ENCODE assay signal across 1 cellular context in genomic region chr5:159915913-159916840, GRCh38.
TF ChIP-seq lines count a peak whose summit lies in the region.

TSS of gene ADRA1B (plus strand) at chr5:159916482. CDS start at chr5:159916906, 424 bp downstream.

TF ChIP-seq in HEK293, 187 proteins besides CTCF, POLR2A, EP300 and RAD21 (continued from another document and continues in another):
- TF ChIP-seq ZNF292 (tag by site-specific recombination; IDR thresholded peaks at IDR 0.05; ENCODE audit: borderline replicate concordance, low read depth) (no peak), SP3 (tag by site-specific recombination; IDR thresholded peaks at IDR 0.05) (peak; percentile 79), ZNF621 (tag by site-specific recombination; IDR thresholded peaks at IDR 0.05) (no peak), ZNF518A (tag by site-specific recombination; conservative IDR thresholded peaks at IDR 0.05; ENCODE audit: low read depth) (no peak), ZNF645 (tag by site-specific recombination; IDR thresholded peaks at IDR 0.05) (no peak), ZNF529 (tag by site-specific recombination; IDR thresholded peaks at IDR 0.05; ENCODE audit: insufficient replicate concordance) (no peak), ZNF112 (tag by site-specific recombination; IDR thresholded peaks at IDR 0.05) (no peak), ZNF184 (tag by site-specific recombination; IDR thresholded peaks at IDR 0.05) (no peak), ZBTB26 (tag by site-specific recombination; optimal IDR thresholded peaks at IDR 0.05) (peak; percentile 65), ZBTB6 (tag by site-specific recombination; IDR thresholded peaks at IDR 0.05) (no peak), ZNF169 (tag by site-specific recombination; IDR thresholded peaks at IDR 0.05) (no peak), GLI2 (tag by site-specific recombination; IDR thresholded peaks at IDR 0.05; ENCODE audit: borderline replicate concordance, low read depth) (no peak), ZNF350 (tag by site-specific recombination; IDR thresholded peaks at IDR 0.05) (no peak), ZNF473 (tag by site-specific recombination; IDR thresholded peaks at IDR 0.05) (no peak), ZBTB17 (tag by site-specific recombination; IDR thresholded peaks at IDR 0.05) (peak; percentile 68), ZNF76 (tag by site-specific recombination; IDR thresholded peaks at IDR 0.05; ENCODE audit: borderline replicate concordance, low read depth) (no peak), ZNF776 (tag by site-specific recombination; IDR thresholded peaks at IDR 0.05; ENCODE audit: borderline replicate concordance) (no peak), ZNF514 (tag by site-specific recombination; IDR thresholded peaks at IDR 0.05) (no peak), ZNF366 (tag by site-specific recombination; conservative IDR thresholded peaks at IDR 0.05) (0 out of 2 replicates have a peak, but pooled peaks have one; percentile 23), HIC1 (tag by site-specific recombination; IDR thresholded peaks at IDR 0.05) (no peak), ZNF394 (tag by site-specific recombination; IDR thresholded peaks at IDR 0.05; ENCODE audit: borderline replicate concordance) (no peak), ZNF37A (tag by site-specific recombination; IDR thresholded peaks at IDR 0.05) (no peak), PBX3 (CRISPR knock-in tag; IDR thresholded peaks at IDR 0.05) (no peak), ZNF629 (tag by site-specific recombination; IDR thresholded peaks at IDR 0.05) (no peak), EGR2 (tag by site-specific recombination; IDR thresholded peaks at IDR 0.05; ENCODE audit: low read depth) (peak; percentile 20; the same call in 1 of the 2 replicates), ZNF777 (tag by site-specific recombination; IDR thresholded peaks at IDR 0.05; ENCODE audit: borderline replicate concordance) (no peak), ZNF24 (tag by site-specific recombination; IDR thresholded peaks at IDR 0.05) (no peak), ZNF768 (tag by site-specific recombination; IDR thresholded peaks at IDR 0.05) (no peak), ZBTB10 (tag by site-specific recombination; IDR thresholded peaks at IDR 0.05) (no peak), OVOL3 (tag by site-specific recombination; IDR thresholded peaks at IDR 0.05) (no peak), ZNF211 (tag by site-specific recombination; IDR thresholded peaks at IDR 0.05; ENCODE audit: low read depth) (no peak), KLF8 (tag by site-specific recombination; IDR thresholded peaks at IDR 0.05) (no peak), ZNF18 (tag by site-specific recombination; IDR thresholded peaks at IDR 0.05) (no peak), REST (tag by site-specific recombination; IDR thresholded peaks at IDR 0.05) (no peak), BCL6B (tag by site-specific recombination; IDR thresholded peaks at IDR 0.05) (no peak), ZNF341 (tag by site-specific recombination; IDR thresholded peaks at IDR 0.05; ENCODE audit: low read depth) (no peak), ZNF707 (tag by site-specific recombination; IDR thresholded peaks at IDR 0.05) (no peak), KLF1 (tag by site-specific recombination; IDR thresholded peaks at IDR 0.05) (peak; percentile 79), ZNF16 (tag by site-specific recombination; IDR thresholded peaks at IDR 0.05; ENCODE audit: low read depth) (no peak)
